Comparison of ENCODE assay signal across 8 cellular contexts in the genomic region with DNA sequence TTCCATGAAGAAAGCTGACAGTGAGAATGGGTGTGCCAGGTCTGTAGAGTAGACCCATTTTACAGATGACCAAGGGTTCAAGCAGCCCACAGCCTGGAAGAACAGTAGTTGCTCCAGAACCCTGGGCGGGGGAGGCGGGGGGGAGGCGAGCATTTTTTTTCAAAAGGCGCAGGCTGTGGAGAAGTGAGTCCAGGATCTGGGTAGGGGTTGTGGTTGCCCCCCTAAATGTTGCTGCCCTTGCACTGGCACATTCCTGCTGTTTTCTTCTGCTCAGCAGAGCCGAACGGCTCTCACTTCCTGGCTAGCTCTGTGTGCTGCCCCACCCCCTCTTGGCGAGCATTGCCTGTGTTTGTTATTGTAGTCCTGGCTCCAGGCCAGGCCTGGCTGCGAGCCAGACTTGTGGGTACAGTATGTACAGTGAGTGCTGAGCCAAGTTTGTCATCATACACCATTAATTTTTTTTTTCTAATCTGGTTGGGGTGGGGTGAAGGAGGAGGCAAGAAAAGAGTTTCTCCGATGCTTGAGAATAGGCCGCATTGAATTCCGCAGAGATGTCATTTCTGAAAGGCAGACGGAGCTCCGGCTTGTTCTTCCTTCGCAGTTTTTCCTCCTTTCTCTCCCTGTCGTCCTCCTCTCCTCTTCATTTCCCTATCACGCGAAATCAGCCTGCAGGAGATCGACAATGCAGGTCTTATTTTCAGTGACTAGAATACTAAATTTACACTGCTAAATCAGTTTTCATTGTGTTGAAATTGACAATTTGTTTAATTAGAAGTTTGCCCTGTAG.
DNase-seq lines count a peak whose midpoint lies in the region; ATAC-seq and TF ChIP-seq lines count a peak whose summit lies in the region.

No MANE protein-coding gene starts in this region.

- in situ Hi-C loops in Caki2 (cut with HindIII; ENCODE audit: low pct_unique_long_range_greater_than_20kb, low sequenced_read_pairs), result no loop called here

- ATAC-seq in HG02759 (IDR thresholded peaks at IDR 0.05; ENCODE audit: unreplicated experiment) (peak; percentile 84), body of pancreas (peak; percentile 79)

- H3K27me3 ChIP-seq in body of pancreas, result no peaks in the 10 kb centered on the region

- intact Hi-C loops in body of pancreas (cut with DNase I), result no loop called here

- peak in 2 of 3 donors; percentile 73 to 75 for TF ChIP-seq POLR2A in body of pancreas (IDR thresholded peaks at IDR 0.05)

- H3K4me3 ChIP-seq in body of pancreas, result no peak overlapping the region
- H3K4me3 ChIP-seq in skeletal muscle cell (ENCODE audit: low read depth, low read length), result peak overlapping the region; percentile 30

- peak overlapping the region; percentile 92 to 99 (median 98) for H3K27ac ChIP-seq in body of pancreas

- TF ChIP-seq CTCF in body of pancreas (IDR thresholded peaks at IDR 0.05), result peak in 1 of 7 experiments; percentile 23

- H3K36me3 ChIP-seq in body of pancreas (replicated peaks in 1 of 2; ENCODE audit: insufficient read depth in 1 of 2, low read depth in 2 of 2), result no peaks in the 10 kb centered on the region

- 3 to 4% methylated on average over 18 of the region's 18 CpGs for WGBS in body of pancreas, 2 donors

- no peaks in the 10 kb centered on the region for H3K9me3 ChIP-seq in body of pancreas

- peak; percentile 92 for DNase-seq in Caki2 (ENCODE audit: low read depth)
- peak; percentile 98 to 99 for DNase-seq in NCI-H2081 (lab: John Stamatoyannopoulos, UW)
- peak; percentile 96 for DNase-seq in UCSD-AML1 (lab: John Stamatoyannopoulos, UW; ENCODE audit: unreplicated experiment)
- peak; percentile 100 for DNase-seq in body of pancreas
- DNase-seq in hypothalamus (lab: John Stamatoyannopoulos, UW), result peak; percentile 32 to 94 (median 82)
- DNase-seq in skeletal muscle cell (ENCODE audit: low read depth), result peak; percentile 98
- no peak for DNase-seq in GM19240 (ENCODE audit: insufficient read length, low spot score)

- peaks cover 96% of the 10 kb centered on the region for H3K4me1 ChIP-seq in body of pancreas
